ENCODE assay signal across 24 cellular contexts in genomic region chrX:28127662-28128061, GRCh38.
"Had no signal": no experiment of that assay in that cellular context is flagged by ENCODE, and none has a peak within 500 bp of the region (broad histone marks: within the 10 kb centered on the region; RNA-seq: fewer than 3 reads in every experiment).

No MANE protein-coding gene starts in this region.

- DNase-seq: islet precursor cell; left ventricle myocardium inferior; naive thymus-derived CD8-positive, alpha-beta T cell; nucleus accumbens; pancreas; posterior cingulate gyrus; psoas muscle; right lobe of liver; stimulated activated CD4-positive, alpha-beta T cell treated with anti-CD3 and anti-CD28 coated beads, Interleukin-1b, Interleukin-23, amount 100 ng/mL, for 48 hours; stimulated activated CD4-positive, alpha-beta T cell treated with anti-CD3 and anti-CD28 coated beads, Interleukin-2, amount 100 ng/mL, for 48 hours; stimulated activated CD4-positive, alpha-beta T cell treated with anti-CD3 and anti-CD28 coated beads, Interleukin-4, amount 100 ng/mL, for 4 hours; stimulated activated CD8-positive, alpha-beta memory T cell treated with anti-CD3 and anti-CD28 coated beads, Interleukin-4, amount 100 ng/mL, for 48 hours; stimulated activated naive CD4-positive, alpha-beta T cell treated with Interleukin-2 at 50 U/mL for 16 hours; stimulated activated naive CD8-positive, alpha-beta T cell treated with anti-CD3 and anti-CD28 coated beads, Interleukin-15, amount 100 ng/mL, for 72 hours; substantia nigra; uterus had no signal

- H3K27ac Mint-ChIP-seq: memory B cell; naive thymus-derived CD8-positive, alpha-beta T cell; stimulated activated memory B cell treated with anti-CD40 and anti-IgM and Interleukin-4, amounts not matched to agents 10 μg/mL and 1 μg/mL and 100 μg/mL, for 72 hours; stimulated activated naive CD8-positive, alpha-beta T cell treated with anti-CD3 and anti-CD28 coated beads, Interleukin-15, amount 100 ng/mL, for 72 hours; type B pancreatic cell had no signal

- H3K4me1 Mint-ChIP-seq: memory B cell; naive thymus-derived CD8-positive, alpha-beta T cell; nephron; neural crest cell; stimulated activated memory B cell treated with anti-CD40 and anti-IgM and Interleukin-4, amounts not matched to agents 10 μg/mL and 1 μg/mL and 100 μg/mL, for 72 hours; stimulated activated naive CD8-positive, alpha-beta T cell treated with anti-CD3 and anti-CD28 coated beads, Interleukin-15, amount 100 ng/mL, for 72 hours had no signal

- H3K36me3 Mint-ChIP-seq: memory B cell; naive thymus-derived CD8-positive, alpha-beta T cell; stimulated activated memory B cell treated with anti-CD40 and anti-IgM and Interleukin-4, amounts not matched to agents 10 μg/mL and 1 μg/mL and 100 μg/mL, for 72 hours; type B pancreatic cell had no signal

- H3K9me3 Mint-ChIP-seq: nephron; neural crest cell; stimulated activated memory B cell treated with anti-CD40 and anti-IgM and Interleukin-4, amounts not matched to agents 10 μg/mL and 1 μg/mL and 100 μg/mL, for 72 hours; type B pancreatic cell had no signal

- H3K27me3 ChIP-seq: pancreas, right atrium auricular region, right lobe of liver, uterus had no signal

- FAIRE-seq: pancreas had no signal

- H3K4me2 ChIP-seq: smooth muscle cell had no signal

- H3K4me3 Mint-ChIP-seq: memory B cell; naive thymus-derived CD8-positive, alpha-beta T cell; nephron; neural crest cell; stimulated activated memory B cell treated with anti-CD40 and anti-IgM and Interleukin-4, amounts not matched to agents 10 μg/mL and 1 μg/mL and 100 μg/mL, for 72 hours; stimulated activated naive CD8-positive, alpha-beta T cell treated with anti-CD3 and anti-CD28 coated beads, Interleukin-15, amount 100 ng/mL, for 72 hours; type B pancreatic cell had no signal

- H3K27me3 Mint-ChIP-seq: memory B cell; naive thymus-derived CD8-positive, alpha-beta T cell; stimulated activated memory B cell treated with anti-CD40 and anti-IgM and Interleukin-4, amounts not matched to agents 10 μg/mL and 1 μg/mL and 100 μg/mL, for 72 hours; stimulated activated naive CD8-positive, alpha-beta T cell treated with anti-CD3 and anti-CD28 coated beads, Interleukin-15, amount 100 ng/mL, for 72 hours; type B pancreatic cell had no signal

- ATAC-seq: naive thymus-derived CD8-positive, alpha-beta T cell; pancreas; psoas muscle; stimulated activated memory B cell treated with anti-CD40 and anti-IgM and Interleukin-4, amounts not matched to agents 10 μg/mL and 1 μg/mL and 100 μg/mL, for 72 hours; stimulated activated naive CD8-positive, alpha-beta T cell treated with anti-CD3 and anti-CD28 coated beads, Interleukin-15, amount 100 ng/mL, for 72 hours had no signal

- H3K9me3 ChIP-seq: left ventricle myocardium inferior, pancreas, psoas muscle, right atrium auricular region, right lobe of liver, tibial nerve, uterus had no signal

- H3K4me1 ChIP-seq: left ventricle myocardium inferior, pancreas, psoas muscle, right atrium auricular region, right lobe of liver, tibial nerve, uterus had no signal

- H3K4me3 ChIP-seq: left ventricle myocardium inferior, pancreas, psoas muscle, right atrium auricular region, right lobe of liver, smooth muscle cell, tibial nerve, uterus had no signal

- H3K36me3 ChIP-seq: left ventricle myocardium inferior, pancreas, right atrium auricular region, right lobe of liver, tibial nerve, uterus had no signal

- H3K27ac ChIP-seq: left ventricle myocardium inferior, pancreas, psoas muscle, right atrium auricular region, right lobe of liver, tibial nerve, uterus had no signal
